6 cellular contexts compared by ENCODE assay signal in the genomic region with DNA sequence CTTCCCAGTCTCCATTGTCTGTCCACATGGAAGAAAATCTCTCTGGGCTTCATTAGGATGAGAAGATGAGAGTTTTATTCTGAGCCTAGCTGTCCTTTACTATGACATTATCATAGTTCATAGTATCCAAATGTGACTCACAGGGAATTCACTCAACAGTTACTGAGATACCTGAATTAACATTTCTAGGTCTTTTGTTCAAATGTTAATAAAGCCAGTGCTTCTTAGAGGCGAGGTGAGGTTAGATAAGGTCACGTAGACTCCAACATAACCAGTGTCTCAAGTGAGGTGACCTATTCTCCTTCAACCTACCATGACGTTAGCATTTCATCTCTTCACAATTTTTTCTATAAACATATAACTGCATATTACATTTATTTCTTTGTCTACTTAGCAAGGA.
"Had no signal": no experiment of that assay in that cellular context is flagged by ENCODE, and none has a peak within 500 bp of the region (broad histone marks: within the 10 kb centered on the region; RNA-seq: fewer than 3 reads in every experiment).

No MANE protein-coding gene starts in this region.

- H3K36me3 ChIP-seq: HAP-1 had no signal

- H3K4me3 ChIP-seq: HAP-1, K562 had no signal

- H3K9me3 ChIP-seq: HAP-1 had no signal

- ATAC-seq: HepG2, K562 had no signal

- DNase-seq: GOT3, H7, KG1 had no signal
